1 cellular context compared by ENCODE assay signal in genomic region chr7:653829-654764, GRCh38.
TF ChIP-seq lines count a peak whose summit lies in the region.

No MANE protein-coding gene starts in this region.

TF ChIP-seq in HepG2, 621 proteins besides CTCF, POLR2A, EP300 and RAD21 (continued from another document):
- TF ChIP-seq ZMAT5 (CRISPR knock-in tag; IDR thresholded peaks at IDR 0.05; ENCODE audit: borderline replicate concordance, low read depth) (no peak), ZNF329 (CRISPR knock-in tag; IDR thresholded peaks at IDR 0.05; ENCODE audit: low read depth) (no peak), ARNT (IDR thresholded peaks at IDR 0.05) (0 out of 2 replicates have a peak, but pooled peaks have one; percentile 6), ZNF543 (CRISPR knock-in tag; IDR thresholded peaks at IDR 0.05) (no peak), FOXK2 (IDR thresholded peaks at IDR 0.05) (peak; percentile 9; the same call in 1 of the 2 replicates), NAIF1 (CRISPR knock-in tag; IDR thresholded peaks at IDR 0.05; ENCODE audit: borderline replicate concordance) (no peak), SMAD9 (CRISPR knock-in tag; IDR thresholded peaks at IDR 0.05) (no peak), TCF12 (IDR thresholded peaks at IDR 0.05) (no peak), TCF12 (CRISPR knock-in tag; IDR thresholded peaks at IDR 0.05) (no peak), SIN3A (IDR thresholded peaks at IDR 0.05; ENCODE audit: borderline replicate concordance, low read depth, low read length) (no peak), HMG20B (CRISPR knock-in tag; conservative IDR thresholded peaks at IDR 0.05) (no peak)
